In the genomic region with DNA sequence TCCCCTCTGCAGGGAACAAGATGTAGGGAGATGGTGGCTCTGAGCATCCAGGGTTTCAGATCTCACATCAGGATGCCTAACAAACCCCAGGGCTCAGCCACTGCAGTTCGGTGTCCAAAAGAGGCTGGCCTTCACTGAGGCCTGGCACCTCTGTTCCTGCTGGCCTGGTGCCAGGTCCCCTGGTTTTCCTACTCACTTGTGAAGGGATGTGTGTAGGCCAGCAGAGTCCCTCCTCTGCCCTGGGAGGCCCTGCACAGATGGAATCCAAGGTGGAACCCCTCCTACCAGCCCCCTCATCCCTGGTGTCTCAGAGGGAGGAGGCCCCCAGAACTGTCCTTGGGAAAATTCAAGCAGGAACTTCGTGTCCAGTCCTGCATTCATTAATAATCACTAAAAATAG, we compare ENCODE assay signal across 35 cellular contexts.
"Had no signal": no experiment of that assay in that cellular context is flagged by ENCODE, and none has a peak within 500 bp of the region (broad histone marks: within the 10 kb centered on the region; RNA-seq: fewer than 3 reads in every experiment).

No MANE protein-coding gene starts in this region.

- DNase-seq: activated B cell treated with CpG ODN at 0.5 μM for 24 hours; activated CD4-positive, alpha-beta memory T cell treated with anti-CD3 and anti-CD28 coated beads for 36 hours; activated CD4-positive, alpha-beta T cell treated with anti-CD3 and anti-CD28 coated beads for 4 hours; activated CD4-positive, alpha-beta T cell treated with anti-CD3 and anti-CD28 coated beads, Interleukin-2, amount 50 U/mL, for 1 hour; activated CD4-positive, CD25-positive, alpha-beta regulatory T cell treated with anti-CD3 and anti-CD28 coated beads, Interleukin-2, amount 50 U/mL, for 72 hours; activated CD8-positive, alpha-beta memory T cell treated with anti-CD3 and anti-CD28 coated beads, Interleukin-2, amount 10 ng/mL, durations not matched to agents 7 days and 5 days; activated gamma-delta T cell treated with Interleukin-2 at 50 U/mL for 16 hours; activated naive CD4-positive, alpha-beta T cell treated with anti-CD3 and anti-CD28 coated beads for 36 hours; activated T-cell treated with anti-CD3 and anti-CD28 coated beads, Interleukin-2, amount 50 U/mL, for 1 hour; activated T-cell treated with anti-CD3 and anti-CD28 coated beads, Interleukin-2, amount 50 U/mL, for 72 hours; adrenal gland; Karpas-422; NCI-H1105; NCI-H1417 treated with DMSO at 0.1 percent for 48 hours; NCI-H187 treated with DMSO at 0.1 percent for 48 hours; NCI-H2081; NCI-H2171 treated with DMSO at 0.1 percent for 48 hours; NCI-H2227 treated with DMSO at 0.1 percent for 48 hours; NCI-H524; NCI-H69; NCI-H82; NK-92 treated with Interleukin-12 subunit alpha and Interleukin-12 subunit beta, amount 100 ng/mL, for 24 hours; PC-3; Peyer's patch; RPMI8226; T-cell; T-helper 2 cell; T-helper 9 cell had no signal

- H3K9me3 ChIP-seq: adrenal gland, body of pancreas, breast epithelium, Peyer's patch had no signal

- ATAC-seq: activated CD8-positive, alpha-beta memory T cell treated with anti-CD3 and anti-CD28 coated beads, Interleukin-2, amount 10 ng/mL, durations not matched to agents 7 days and 5 days; activated naive CD4-positive, alpha-beta T cell treated with anti-CD3 and anti-CD28 coated beads, Interleukin-2, amount 50 U/mL, for 72 hours; activated T-cell treated with anti-CD3 and anti-CD28 coated beads, Interleukin-2, amount 50 U/mL, for 72 hours; activated T-helper 17 cell treated with anti-CD3 and anti-CD28 coated beads, Interleukin-2, amount 50 U/mL, for 72 hours; body of pancreas; PC-3; Right ventricle myocardium inferior; T-cell had no signal

- H3K27me3 ChIP-seq: adrenal gland, body of pancreas, breast epithelium, Peyer's patch had no signal

- H3K4me1 ChIP-seq: adrenal gland, breast epithelium, Peyer's patch had no signal

- FAIRE-seq: astrocyte had no signal

- H3K4me3 ChIP-seq: adrenal gland, body of pancreas, breast epithelium, Peyer's patch had no signal

- H3K27ac ChIP-seq: adrenal gland, body of pancreas, breast epithelium, Peyer's patch, VCaP had no signal

- H3K36me3 ChIP-seq: adrenal gland, breast epithelium, Peyer's patch had no signal
